Comparison of ENCODE assay signal across 9 cellular contexts in the genomic region with DNA sequence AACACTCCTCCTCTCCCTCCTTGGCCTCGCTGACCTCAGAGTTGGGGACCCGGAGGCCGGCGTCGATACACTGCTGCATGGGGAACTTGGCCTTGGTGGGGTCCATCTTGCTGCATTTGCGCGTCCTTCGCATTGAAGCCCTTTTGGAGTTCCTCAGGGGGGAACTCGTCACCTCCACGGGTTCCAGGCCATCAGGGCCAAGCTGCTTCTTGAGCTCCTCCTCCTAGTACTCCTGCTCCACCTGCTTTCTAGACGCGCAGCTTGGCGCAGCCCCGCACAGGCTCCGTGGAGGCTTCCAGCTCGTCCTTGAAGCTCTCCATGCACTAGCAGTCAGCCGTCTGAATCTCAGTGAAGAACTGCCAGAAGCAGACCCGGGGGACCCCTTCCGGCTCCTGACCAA. TPM values are rescaled to one million over a fixed set of nuclear protein-coding genes. Genes with fewer than 3 reads are reported as not detected.
DNase-seq lines count a peak whose midpoint lies in the region; ATAC-seq and TF ChIP-seq lines count a peak whose summit lies in the region.
"Not testable (repeated sequence)": the region's sequence is repeated elsewhere in the genome, so short reads cannot be mapped to it uniquely, and the experiment has no call there.
"Had no signal": no experiment of that assay in that cellular context is flagged by ENCODE, and none has a peak within 500 bp of the region (broad histone marks: within the 10 kb centered on the region; RNA-seq: fewer than 3 reads in every experiment).

No MANE protein-coding gene starts in this region.

- H3K4me1 ChIP-seq in A673 (ENCODE audit: insufficient read depth, low read length, poor library complexity, severe bottlenecking); upper lobe of right lung: not testable (repeated sequence)

- H3K4me3 ChIP-seq in A673 (ENCODE audit: low read depth, low read length, poor library complexity, severe bottlenecking); coronary artery; upper lobe of right lung: not testable (repeated sequence)

- POLR2A ChIA-PET in A673 (lab: Charles Lee; ENCODE audit: low non-redundant PET): not testable (repeated sequence)

- not testable (repeated sequence) for H3K9me3 ChIP-seq in A673 (ENCODE audit: low read depth, low read length, poor library complexity, severe bottlenecking); upper lobe of right lung

- CTCF ChIA-PET in A673 (lab: Charles Lee): not testable (repeated sequence)

- H3K27ac ChIP-seq in A673 (ENCODE audit: low read depth, low read length, poor library complexity, severe bottlenecking); coronary artery; upper lobe of right lung: not testable (repeated sequence)

- intact Hi-C loops in A673 (cut with micrococcal nuclease; ENCODE audit: unreplicated experiment); left cardiac atrium (cut with DNase I); upper lobe of right lung (cut with DNase I): not testable (repeated sequence)

- not testable (repeated sequence) for ATAC-seq in left cardiac atrium, left lobe of liver, upper lobe of right lung

- DNase-seq in A673 (ENCODE audit: low spot score): peak; percentile 0
- peak; percentile 0 for DNase-seq in Daoy (ENCODE audit: low read depth)
- DNase-seq in SK-MEL-5 (ENCODE audit: low read depth, low spot score): peak; percentile 0
- DNase-seq in coronary artery (ENCODE audit: low spot score): peak; percentile 16
- DNase-seq in left cardiac atrium: peak; percentile 6
- DNase-seq in left lobe of liver (ENCODE audit: low spot score): peak; percentile 35
- DNase-seq in upper lobe of right lung: peak; percentile 18

- not testable (repeated sequence) for BruUV-seq in A673 (replicated peaks; lab: Mats Ljungman, UMichigan)

- not testable (repeated sequence) for H3K27me3 ChIP-seq in A673 (replicated peaks; ENCODE audit: insufficient read depth, low read depth, low read length, poor library complexity); upper lobe of right lung

- not testable (repeated sequence) for TF ChIP-seq CTCF in A673 (conservative IDR thresholded peaks at IDR 0.05; ENCODE audit: low read depth, low read length); coronary artery (IDR thresholded peaks at IDR 0.05); upper lobe of right lung (IDR thresholded peaks at IDR 0.05)

- H3K36me3 ChIP-seq in A673 (ENCODE audit: insufficient read depth, low read length, poor library complexity, severe bottlenecking); upper lobe of right lung: not testable (repeated sequence)

- in situ Hi-C loops in SK-MEL-5 (cut with HindIII; ENCODE audit: low pct_unique_long_range_greater_than_20kb, low sequenced_read_pairs): not testable (repeated sequence)

RNA-seq across cellular contexts. Expression of a gene that starts 10.9 kb away (rescaled TPM):
- total RNA-seq in A673 (2021): 824 and 839 TPM in 2 replicates
- total RNA-seq in Daoy (2014; rRNA removed; shearing (Covaris generic)): 50.5 and 102 TPM in 2 replicates
- total RNA-seq in SK-MEL-5 (2014; rRNA removed; shearing (Covaris generic)): 186 and 197 TPM in 2 replicates
- 546 and 597 TPM in 2 replicates for polyA plus RNA-seq in SK-MEL-5 (2015; cell fraction: cytosol; rRNA removed)
- 169 and 203 TPM in 2 replicates for polyA plus RNA-seq in SK-MEL-5 (2015; cell fraction: nucleus; rRNA removed)
- 100 to 1,000 TPM; 398 to 532 TPM for total RNA-seq in left cardiac atrium
- total RNA-seq in left lobe of liver: 262 TPM
- total RNA-seq in upper lobe of right lung: 507 TPM

RNA-seq across cellular contexts. Expression of a gene that starts 51.2 kb away (rescaled TPM):
- 0.92 and 2.1 TPM in 2 replicates for total RNA-seq in A673 (2021)
- total RNA-seq in Daoy (2014; rRNA removed; shearing (Covaris generic)): not detected in 2 replicates
- total RNA-seq in SK-MEL-5 (2014; rRNA removed; shearing (Covaris generic)): 0.16 and 1.9 TPM in 2 replicates
- 0.08 TPM in 1 of 2 replicates, not detected in the other for polyA plus RNA-seq in SK-MEL-5 (2015; cell fraction: cytosol; rRNA removed)
- polyA plus RNA-seq in SK-MEL-5 (2015; cell fraction: nucleus; rRNA removed): 2.7 and 3.1 TPM in 2 replicates
- under 1 TPM in 1 of 2 donors, not detected in 1; 0.35 TPM for total RNA-seq in left cardiac atrium
- 2.3 TPM for total RNA-seq in left lobe of liver
- total RNA-seq in upper lobe of right lung: 3.5 TPM
- total RNA-seq: GM23248, H7 had no signal
- polyA plus RNA-seq: GM23248 had no signal
